ENCODE assay signal across 10 cellular contexts in genomic region chr13:99062593-99062992, GRCh38.
DNase-seq lines count a peak whose midpoint lies in the region; ATAC-seq and TF ChIP-seq lines count a peak whose summit lies in the region.
"Had no signal": no experiment of that assay in that cellular context is flagged by ENCODE, and none has a peak within 500 bp of the region (broad histone marks: within the 10 kb centered on the region; RNA-seq: fewer than 3 reads in every experiment).

No MANE protein-coding gene starts in this region.

- H3F3A ChIP-seq in GM23338 (replicated peaks; ENCODE audit: low read depth) = no peaks in the 10 kb centered on the region

- peak overlapping the region; percentile 23 for H3K27ac Mint-ChIP-seq in activated naive CD8-positive, alpha-beta T cell
- H3K27ac Mint-ChIP-seq in activated naive CD8-positive, alpha-beta T cell treated with anti-CD3 and anti-CD28 coated beads for 36 hours = no peak overlapping the region
- H3K27ac Mint-ChIP-seq in GM23338 = no peak overlapping the region

- TF ChIP-seq CTCF in brain microvascular endothelial cell (IDR thresholded peaks at IDR 0.05; ENCODE audit: low read depth, low read length, missing control alignments) (no peak), GM23338 (conservative IDR thresholded peaks at IDR 0.05; ENCODE audit: low read depth in 2 of 2) (no peak)

- no peak for ATAC-seq in GM23338
- ATAC-seq in HG03025 (IDR thresholded peaks at IDR 0.05; ENCODE audit: low FRiP score, unreplicated experiment) = no peak

- peaks cover 90% of the 10 kb centered on the region for H3K4me1 Mint-ChIP-seq in activated naive CD8-positive, alpha-beta T cell (ENCODE audit: low read depth)
- peaks cover 60% of the 10 kb centered on the region for H3K4me1 Mint-ChIP-seq in activated naive CD8-positive, alpha-beta T cell treated with anti-CD3 and anti-CD28 coated beads for 36 hours
- peaks cover 17% of the 10 kb centered on the region for H3K4me1 Mint-ChIP-seq in GM23338

- H2AFZ ChIP-seq in GM23338 = no peak overlapping the region

- no peaks in the 10 kb centered on the region for H3K4me1 ChIP-seq in GM23338 (ENCODE audit: insufficient read depth)

- H3K36me3 Mint-ChIP-seq in activated naive CD8-positive, alpha-beta T cell = peaks cover 31% of the 10 kb centered on the region
- peaks cover 36% of the 10 kb centered on the region for H3K36me3 Mint-ChIP-seq in activated naive CD8-positive, alpha-beta T cell treated with anti-CD3 and anti-CD28 coated beads for 36 hours
- H3K36me3 Mint-ChIP-seq in GM23338 (ENCODE audit: low read depth) = no peaks in the 10 kb centered on the region; the same call in 2 of the 3 replicates

- no peaks in the 10 kb centered on the region for H3K27me3 Mint-ChIP-seq in activated naive CD8-positive, alpha-beta T cell
- no peaks in the 10 kb centered on the region for H3K27me3 Mint-ChIP-seq in activated naive CD8-positive, alpha-beta T cell treated with anti-CD3 and anti-CD28 coated beads for 36 hours
- peaks cover 5% of the 10 kb centered on the region for H3K27me3 Mint-ChIP-seq in GM23338 (ENCODE audit: insufficient read depth, low read depth, poor library complexity)

- H3K4me3 ChIP-seq in brain microvascular endothelial cell (ENCODE audit: low read depth, low read length) (no peak overlapping the region), GM23338 (no peak overlapping the region)

- in situ Hi-C loops in brain microvascular endothelial cell (cut with HindIII; ENCODE audit: low pct_ligation_motif_present, low sequenced_read_pairs) = no loop called here

- H3K27ac ChIP-seq in brain microvascular endothelial cell = peak overlapping the region; percentile 23
- H3K27ac ChIP-seq in GM23338 (ENCODE audit: low read depth) = no peak overlapping the region
- H3K27ac ChIP-seq: C4-2B had no signal

- no peak overlapping the region for H3K4me3 Mint-ChIP-seq in activated naive CD8-positive, alpha-beta T cell
- H3K4me3 Mint-ChIP-seq in activated naive CD8-positive, alpha-beta T cell treated with anti-CD3 and anti-CD28 coated beads for 36 hours = no peak overlapping the region
- no peak overlapping the region for H3K4me3 Mint-ChIP-seq in GM23338

- no peaks in the 10 kb centered on the region for H4K20me1 ChIP-seq in GM23338 (replicated peaks; ENCODE audit: insufficient read depth)

- H3K79me2 ChIP-seq in GM23338 (replicated peaks; ENCODE audit: insufficient read depth) = peaks cover 4% of the 10 kb centered on the region; the same call in 1 of the 2 replicates

- H3K36me3 ChIP-seq in brain microvascular endothelial cell (replicated peaks) = no peaks in the 10 kb centered on the region
- 0 out of 2 replicates have a peak, but pooled peaks cover 6% of the 10 kb centered on the region for H3K36me3 ChIP-seq in GM23338 (ENCODE audit: insufficient read depth)

- DNase-seq in activated naive CD8-positive, alpha-beta T cell treated with anti-CD3 and anti-CD28 coated beads for 36 hours = no peak
- DNase-seq in brain microvascular endothelial cell (peak; percentile 42), left kidney (ENCODE audit: low read depth, low spot score) (peak; percentile 84), ureter (ENCODE audit: low spot score) (peak; percentile 61), GM23338 (ENCODE audit: low spot score) (no peak)
- DNase-seq in stimulated activated CD4-positive, alpha-beta T cell treated with anti-CD3 and anti-CD28 coated beads, Interleukin-2, amount 100 ng/mL, for 24 hours = no peak
- DNase-seq: T1000 had no signal

- H3K4me2 ChIP-seq in GM23338 = no peak overlapping the region

- H3K9me2 ChIP-seq in GM23338 (ENCODE audit: insufficient read depth) = peaks cover 12% of the 10 kb centered on the region

- peaks cover 8% of the 10 kb centered on the region for H3K9me3 Mint-ChIP-seq in activated naive CD8-positive, alpha-beta T cell (ENCODE audit: low read depth)
- peaks cover 3% of the 10 kb centered on the region for H3K9me3 Mint-ChIP-seq in activated naive CD8-positive, alpha-beta T cell treated with anti-CD3 and anti-CD28 coated beads for 36 hours
- no peaks in the 10 kb centered on the region for H3K9me3 Mint-ChIP-seq in GM23338

- no peaks in the 10 kb centered on the region for H3K27me3 ChIP-seq in brain microvascular endothelial cell (replicated peaks)
- H3K27me3 ChIP-seq in GM23338 (ENCODE audit: insufficient read depth) = no peaks in the 10 kb centered on the region

TF ChIP-seq in GM23338, 12 proteins besides CTCF, POLR2A, EP300 and RAD21 (continues in another document):
- TF ChIP-seq NANOG (IDR thresholded peaks at IDR 0.05; ENCODE audit: borderline replicate concordance) = no peak
- TF ChIP-seq ZNF462 (CRISPR knock-in tag; IDR thresholded peaks at IDR 0.05) = no peak
- no peak for TF ChIP-seq POLR2AphosphoS5 (IDR thresholded peaks at IDR 0.05; ENCODE audit: low read depth)
- TF ChIP-seq EZH2 (IDR thresholded peaks at IDR 0.05; ENCODE audit: low read depth, unreplicated experiment) = no peak
- no peak for TF ChIP-seq ZNF114 (CRISPR knock-in tag; IDR thresholded peaks at IDR 0.05)

Comparison
In these comparisons a context has a peak if more than half of its experiments do, and no peak if none do; other contexts are left out.
1. DNase-seq: peak in brain microvascular endothelial cell (single experiment), left kidney (single experiment) and ureter (single experiment); none in activated naive CD8-positive, alpha-beta T cell treated with anti-CD3 and anti-CD28 coated beads for 36 hours (single experiment), stimulated activated CD4-positive, alpha-beta T cell treated with anti-CD3 and anti-CD28 coated beads, Interleukin-2, amount 100 ng/mL, for 24 hours (0 of 2) and GM23338 (single experiment).